Comparison of ENCODE assay signal across 8 cellular contexts in genomic region chr3:130179353-130179965, GRCh38.
DNase-seq lines count a peak whose midpoint lies in the region; ATAC-seq and TF ChIP-seq lines count a peak whose summit lies in the region.
"Not testable (repeated sequence)": the region's sequence is repeated elsewhere in the genome, so short reads cannot be mapped to it uniquely, and the experiment has no call there.

No MANE protein-coding gene starts in this region.

- H3K4me3 Mint-ChIP-seq in HFFc6 = peak overlapping the region; percentile 34
- peak overlapping the region; percentile 78 for H3K4me3 Mint-ChIP-seq in activated CD8-positive, alpha-beta memory T cell treated with anti-CD3 and anti-CD28 coated beads, Interleukin-2, amount 10 ng/mL, durations not matched to agents 7 days and 5 days
- H3K4me3 Mint-ChIP-seq in neural crest cell = peak overlapping the region; percentile 42

- intact Hi-C loops in body of pancreas (cut with DNase I); heart right ventricle (cut with DNase I): not testable (repeated sequence)

- H3K36me3 Mint-ChIP-seq in HFFc6 (ENCODE audit: low read depth); activated CD8-positive, alpha-beta memory T cell treated with anti-CD3 and anti-CD28 coated beads, Interleukin-2, amount 10 ng/mL, durations not matched to agents 7 days and 5 days; neural crest cell (ENCODE audit: low read depth): not testable (repeated sequence)

- H3K9me3 ChIP-seq in AG04450 (ENCODE audit: control insufficient read depth, insufficient read depth, low read length); body of pancreas; heart right ventricle: not testable (repeated sequence)

- peaks cover 14% of the 10 kb centered on the region for H3K27me3 Mint-ChIP-seq in HFFc6 (ENCODE audit: insufficient read depth)
- H3K27me3 Mint-ChIP-seq in activated CD8-positive, alpha-beta memory T cell treated with anti-CD3 and anti-CD28 coated beads, Interleukin-2, amount 10 ng/mL, durations not matched to agents 7 days and 5 days; neural crest cell (ENCODE audit: low read depth): not testable (repeated sequence)

- H3K36me3 ChIP-seq in body of pancreas (replicated peaks in 1 of 2; ENCODE audit: insufficient read depth in 1 of 2, low read depth in 2 of 2); heart right ventricle: not testable (repeated sequence)

- POLR2A ChIA-PET in AG04450 (lab: Yijun Ruan, JAX) = not testable (repeated sequence)

- DNase-seq in AG04450 (ENCODE audit: low read depth, low spot score) = not testable (repeated sequence)
- DNase-seq in HFFc6 (peak; percentile 0), RPMI8226 (peak; percentile 72), body of pancreas (peak; percentile 13 to 41 (median 27)), heart right ventricle (peak in 1 of 2 donors; percentile 7), neural crest cell (ENCODE audit: low read depth, low spot score) (peak; percentile 6)
- peak; percentile 83 for DNase-seq in activated CD8-positive, alpha-beta memory T cell treated with anti-CD3 and anti-CD28 coated beads, Interleukin-2, amount 10 ng/mL, durations not matched to agents 7 days and 5 days
- peak; percentile 32 for DNase-seq in stimulated activated CD8-positive, alpha-beta memory T cell treated with anti-CD3 and anti-CD28 coated beads, Interleukin-12 subunit alpha, Interleukin-12 subunit beta, amount 100 ng/mL, for 1 hour (ENCODE audit: low read depth)

- H3K27me3 ChIP-seq in AG04450 (ENCODE audit: control insufficient read depth, insufficient read depth, low read length); body of pancreas; heart right ventricle: not testable (repeated sequence)

- not testable (repeated sequence) for H3K4me1 ChIP-seq in body of pancreas
- H3K4me1 ChIP-seq in heart right ventricle = peaks cover 0 to 10% (median 7%) of the 10 kb centered on the region in 9 donors

- ATAC-seq in activated CD8-positive, alpha-beta memory T cell treated with anti-CD3 and anti-CD28 coated beads, Interleukin-2, amount 10 ng/mL, durations not matched to agents 7 days and 5 days; body of pancreas; heart right ventricle: not testable (repeated sequence)

- not testable (repeated sequence) for TF ChIP-seq POLR2A in body of pancreas (IDR thresholded peaks at IDR 0.05)

- CTCF ChIA-PET in AG04450 (lab: Charles Lee); activated CD8-positive, alpha-beta memory T cell treated with anti-CD3 and anti-CD28 coated beads, Interleukin-2, amount 10 ng/mL, durations not matched to agents 7 days and 5 days (lab: Charles Lee): not testable (repeated sequence)

- H3K4me3 ChIP-seq in AG04450 (ENCODE audit: low read depth, low read length) (peak overlapping the region; percentile 25; the same call in 1 of the 2 replicates), heart right ventricle (peak overlapping the region in 6 of 10 donors; percentile 10 to 34 (median 28))
- not testable (repeated sequence) for H3K4me3 ChIP-seq in body of pancreas

- not testable (repeated sequence) for TF ChIP-seq CTCF in AG04450 (IDR thresholded peaks at IDR 0.05; ENCODE audit: low read depth, low read length); HFFc6 (IDR thresholded peaks at IDR 0.05); body of pancreas (IDR thresholded peaks at IDR 0.05); heart right ventricle (IDR thresholded peaks at IDR 0.05); neural crest cell (conservative IDR thresholded peaks at IDR 0.05)

- H3K27ac Mint-ChIP-seq in HFFc6 = not testable (repeated sequence)
- H3K27ac Mint-ChIP-seq in activated CD8-positive, alpha-beta memory T cell treated with anti-CD3 and anti-CD28 coated beads, Interleukin-2, amount 10 ng/mL, durations not matched to agents 7 days and 5 days = peak overlapping the region; percentile 89
- H3K27ac Mint-ChIP-seq in neural crest cell (ENCODE audit: unreplicated experiment) = peak overlapping the region; percentile 83

- H3K4me1 Mint-ChIP-seq in HFFc6 (ENCODE audit: low read depth) (peaks cover 12% of the 10 kb centered on the region), neural crest cell (peaks cover 26% of the 10 kb centered on the region)
- peaks cover 22% of the 10 kb centered on the region for H3K4me1 Mint-ChIP-seq in activated CD8-positive, alpha-beta memory T cell treated with anti-CD3 and anti-CD28 coated beads, Interleukin-2, amount 10 ng/mL, durations not matched to agents 7 days and 5 days

- H3K9me3 Mint-ChIP-seq in HFFc6; activated CD8-positive, alpha-beta memory T cell treated with anti-CD3 and anti-CD28 coated beads, Interleukin-2, amount 10 ng/mL, durations not matched to agents 7 days and 5 days (ENCODE audit: low read depth); neural crest cell: not testable (repeated sequence)

- 1 to 4% methylated on average over 11 of the region's 11 CpGs for WGBS in body of pancreas, 2 donors
- WGBS in heart right ventricle, 2 donors = 29 to 45% methylated on average over 11 of the region's 11 CpGs

- not testable (repeated sequence) for H3K27ac ChIP-seq in AG04450 (ENCODE audit: low read depth, low read length); body of pancreas
- H3K27ac ChIP-seq in heart right ventricle = peak overlapping the region in 2 of 10 donors; percentile 7 to 38
